12 cellular contexts compared by ENCODE assay signal in genomic region chr16:54062361-54063346, GRCh38.
DNase-seq lines count a peak whose midpoint lies in the region; ATAC-seq and TF ChIP-seq lines count a peak whose summit lies in the region.
"Had no signal": no experiment of that assay in that cellular context is flagged by ENCODE, and none has a peak within 500 bp of the region (broad histone marks: within the 10 kb centered on the region; RNA-seq: fewer than 3 reads in every experiment).

No MANE protein-coding gene starts in this region.

- ATAC-seq in GM19328 (IDR thresholded peaks at IDR 0.05; ENCODE audit: unreplicated experiment) (no peak), GM18505 (IDR thresholded peaks at IDR 0.05; ENCODE audit: unreplicated experiment) (no peak)

- DNase-seq in Calu3 (no peak), NCI-H1417 treated with DMSO at 0.1 percent for 48 hours (lab: John Stamatoyannopoulos, UW) (peak; percentile 34), SK-MEL-5 (ENCODE audit: low read depth, low spot score) (peak; percentile 27), suprapubic skin (ENCODE audit: low spot score in 2 of 2) (no peak)
- DNase-seq in effector memory CD4-positive, alpha-beta T cell, result no peak
- DNase-seq: activated CD4-positive, alpha-beta T cell treated with anti-CD3 and anti-CD28 coated beads, Interleukin-2, amount 50 U/mL, for 48 hours; activated naive CD4-positive, alpha-beta T cell treated with anti-CD3 and anti-CD28 coated beads for 36 hours; OCI-M1 had no signal

- H3K36me3 ChIP-seq in liver (ENCODE audit: control insufficient read depth in 4 of 4, insufficient read depth in 3 of 4, low read depth in 1 of 4, low read length in 3 of 4), result no peaks in the 10 kb centered on the region
- H3K36me3 ChIP-seq in suprapubic skin, result no peaks in the 10 kb centered on the region
- no peaks in the 10 kb centered on the region for H3K36me3 ChIP-seq in effector memory CD4-positive, alpha-beta T cell (ENCODE audit: control insufficient read depth, insufficient read depth, low read length)

- intact Hi-C loops in Calu3 (cut with micrococcal nuclease; ENCODE audit: unreplicated experiment), result no loop called here

- peak; percentile 64 to 69 for TF ChIP-seq RAD21 in liver (IDR thresholded peaks at IDR 0.05)

- no TSS peak for BruUV-seq in Calu3 (replicated peaks; lab: Mats Ljungman, UMichigan)

- H3K4me3 ChIP-seq in liver (ENCODE audit: low read depth in 1 of 3, low read length in 3 of 3), result no peak overlapping the region
- no peak overlapping the region for H3K4me3 ChIP-seq in suprapubic skin
- H3K4me3 ChIP-seq in effector memory CD4-positive, alpha-beta T cell (ENCODE audit: insufficient read depth, low read depth, low read length, poor library complexity, severe bottlenecking), result no peak overlapping the region

- TF ChIP-seq POLR2A in suprapubic skin (IDR thresholded peaks at IDR 0.05) (no peak), GM18505 (IDR thresholded peaks at IDR 0.05; ENCODE audit: borderline replicate concordance, extremely low read depth, insufficient read depth, insufficient read length) (no peak)

- H3K27me3 ChIP-seq in liver (ENCODE audit: control insufficient read depth in 4 of 4, insufficient read depth in 4 of 4, low read length in 3 of 4) (no peaks in the 10 kb centered on the region), suprapubic skin (no peaks in the 10 kb centered on the region)
- H3K27me3 ChIP-seq in effector memory CD4-positive, alpha-beta T cell (replicated peaks; ENCODE audit: control insufficient read depth, insufficient read depth, low read length, poor library complexity, severe bottlenecking), result no peaks in the 10 kb centered on the region

- TF ChIP-seq EP300 in suprapubic skin (IDR thresholded peaks at IDR 0.05), result no peak

- peaks cover 9% of the 10 kb centered on the region for H3K4me1 Mint-ChIP-seq in Calu3 (ENCODE audit: low read depth, unreplicated experiment)
- H3K4me1 Mint-ChIP-seq: B cell had no signal

- H3K4me1 ChIP-seq in liver (ENCODE audit: control insufficient read depth in 4 of 4, insufficient read depth in 4 of 4, low read length in 3 of 4) (peaks cover 2 to 12% (median 8%) of the 10 kb centered on the region in 4 donors), suprapubic skin (no peaks in the 10 kb centered on the region)
- H3K4me1 ChIP-seq in effector memory CD4-positive, alpha-beta T cell (ENCODE audit: control insufficient read depth, insufficient read depth, low read length, poor library complexity, severe bottlenecking), result no peaks in the 10 kb centered on the region

- WGBS in liver, result 74% methylated on average over 14 of the region's 14 CpGs
- 83% methylated on average over 14 of the region's 14 CpGs for WGBS in suprapubic skin

- no peaks in the 10 kb centered on the region for H3K36me3 Mint-ChIP-seq in Calu3 (ENCODE audit: insufficient read depth, unreplicated experiment)

- no peak overlapping the region for H3K27ac Mint-ChIP-seq in Calu3 (ENCODE audit: unreplicated experiment)
- H3K27ac Mint-ChIP-seq: activated naive CD4-positive, alpha-beta T cell treated with anti-CD3 and anti-CD28 coated beads for 36 hours; B cell had no signal

- H3K9me3 ChIP-seq in liver (ENCODE audit: control insufficient read depth in 4 of 4, low read length in 3 of 4) (no peaks in the 10 kb centered on the region), suprapubic skin (no peaks in the 10 kb centered on the region)
- H3K9me3 ChIP-seq in effector memory CD4-positive, alpha-beta T cell (ENCODE audit: control insufficient read depth, low read length), result no peaks in the 10 kb centered on the region

- H3K27me3 Mint-ChIP-seq in Calu3 (ENCODE audit: unreplicated experiment), result no peaks in the 10 kb centered on the region
- H3K27me3 Mint-ChIP-seq: B cell had no signal

- H3K27ac ChIP-seq in liver (ENCODE audit: low read depth in 1 of 2, low read length in 2 of 2), result no peak overlapping the region
- no peak overlapping the region for H3K27ac ChIP-seq in suprapubic skin
- H3K27ac ChIP-seq in effector memory CD4-positive, alpha-beta T cell (ENCODE audit: insufficient read depth, low read length, poor library complexity, severe bottlenecking), result no peak overlapping the region

- CTCF ChIA-PET in Calu3 (lab: Charles Lee), result no interaction called here

- no peak overlapping the region for H3K4me3 Mint-ChIP-seq in Calu3 (ENCODE audit: low read depth, unreplicated experiment)
- H3K4me3 Mint-ChIP-seq: activated naive CD4-positive, alpha-beta T cell treated with anti-CD3 and anti-CD28 coated beads for 36 hours; B cell had no signal

- in situ Hi-C loops in SK-MEL-5 (cut with HindIII; ENCODE audit: low pct_unique_long_range_greater_than_20kb, low sequenced_read_pairs), result no loop called here

- no peak overlapping the region for H3K9ac ChIP-seq in liver (ENCODE audit: low read depth in 1 of 2, low read length in 2 of 2)

- H3K9me3 Mint-ChIP-seq in Calu3 (ENCODE audit: low read depth, unreplicated experiment), result no peaks in the 10 kb centered on the region
- H3K9me3 Mint-ChIP-seq: activated naive CD4-positive, alpha-beta T cell treated with anti-CD3 and anti-CD28 coated beads for 36 hours had no signal

- TF ChIP-seq CTCF in Calu3 (IDR thresholded peaks at IDR 0.05; ENCODE audit: unreplicated experiment), result peak; percentile 16
- peak; percentile 17 for TF ChIP-seq CTCF in liver (IDR thresholded peaks at IDR 0.05; ENCODE audit: low read depth, low read length, missing input control)
- no peak for TF ChIP-seq CTCF in suprapubic skin (IDR thresholded peaks at IDR 0.05)

TF ChIP-seq in liver, 16 proteins besides CTCF, POLR2A, EP300 and RAD21:
- TF ChIP-seq ATF3 (IDR thresholded peaks at IDR 0.05), result no peak
- peak; percentile 3 for TF ChIP-seq FOXA2 (IDR thresholded peaks at IDR 0.05)
- TF ChIP-seq GABPA (IDR thresholded peaks at IDR 0.05 in 1 of 2, conservative IDR thresholded peaks at IDR 0.05 in 1 of 2), result no peak

Comparison
In these comparisons a context has a peak if more than half of its experiments do, and no peak if none do; other contexts are left out.
1. DNase-seq: peak in NCI-H1417 treated with DMSO at 0.1 percent for 48 hours (single experiment) and SK-MEL-5 (single experiment); none in Calu3 (single experiment), suprapubic skin (0 of 2) and effector memory CD4-positive, alpha-beta T cell (0 of 3).
2. CTCF ChIP-seq: peak in Calu3 (single experiment) and liver (single experiment); none in suprapubic skin (0 of 2).